In the genomic region with DNA sequence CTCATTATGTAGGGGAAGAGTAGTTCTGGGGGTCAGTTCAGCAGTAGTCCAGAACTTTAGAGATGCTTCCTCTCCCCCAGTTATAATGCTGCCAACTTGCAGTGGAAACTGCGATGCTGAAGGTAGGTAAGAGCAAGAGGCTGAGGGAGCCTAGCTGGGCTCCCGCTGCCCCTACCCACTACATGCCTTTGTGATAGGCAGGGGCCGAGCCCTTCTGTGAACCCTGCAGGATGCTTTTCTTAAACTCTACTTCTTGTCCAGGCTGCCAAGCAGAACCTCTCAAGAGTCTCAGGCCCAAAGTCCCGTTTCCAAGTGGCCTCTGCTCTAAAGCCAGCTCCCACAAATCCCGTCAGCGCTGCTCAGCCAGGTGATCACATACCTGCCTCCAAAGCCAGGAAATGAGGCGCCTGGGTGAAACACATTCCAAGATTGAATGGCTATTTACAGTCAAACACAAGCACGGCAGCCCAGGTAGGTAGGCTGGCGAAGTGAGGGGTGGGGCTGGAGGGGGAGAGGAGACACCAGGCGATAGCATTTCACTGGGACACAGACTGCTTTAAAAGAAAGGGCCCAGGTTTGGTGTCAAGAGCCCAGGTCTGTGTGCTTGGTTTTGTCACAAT, we compare ENCODE assay signal across 24 cellular contexts.
DNase-seq lines count a peak whose midpoint lies in the region; ATAC-seq and TF ChIP-seq lines count a peak whose summit lies in the region.
"Had no signal": no experiment of that assay in that cellular context is flagged by ENCODE, and none has a peak within 500 bp of the region (broad histone marks: within the 10 kb centered on the region; RNA-seq: fewer than 3 reads in every experiment).

No MANE protein-coding gene starts in this region.

- peak; percentile 89 to 94 for ATAC-seq in lower lobe of right lung
- no peak for ATAC-seq in activated CD4-positive, alpha-beta T cell treated with anti-CD3 and anti-CD28 coated beads for 36 hours
- no peak for ATAC-seq in HG02759 (IDR thresholded peaks at IDR 0.05; ENCODE audit: unreplicated experiment)
- ATAC-seq: A549; activated CD8-positive, alpha-beta memory T cell treated with anti-CD3 and anti-CD28 coated beads, Interleukin-2, amount 10 ng/mL, durations not matched to agents 7 days and 5 days; HepG2 had no signal

- no peaks in the 10 kb centered on the region for H3K27me3 ChIP-seq in lower lobe of right lung (ENCODE audit: low read depth)
- H3K27me3 ChIP-seq: MG63, vagina had no signal

- H3K27ac ChIP-seq in lower lobe of right lung, result no peak overlapping the region
- H3K27ac ChIP-seq: PC-9, vagina had no signal

- H3K4me3 Mint-ChIP-seq in type B pancreatic cell, result no peak overlapping the region
- H3K4me3 Mint-ChIP-seq in activated CD4-positive, alpha-beta T cell treated with anti-CD3 and anti-CD28 coated beads for 36 hours, result no peak overlapping the region
- H3K4me3 Mint-ChIP-seq: activated CD8-positive, alpha-beta memory T cell treated with anti-CD3 and anti-CD28 coated beads, Interleukin-2, amount 10 ng/mL, durations not matched to agents 7 days and 5 days; neural crest cell; stimulated activated naive CD8-positive, alpha-beta T cell treated with anti-CD3 and anti-CD28 coated beads, Interleukin-15, Interleukin-2, amounts not matched to agents 100 ng/mL and 50 ng/mL, for 24 hours had no signal

- CTCF ChIA-PET in activated CD4-positive, alpha-beta T cell treated with anti-CD3 and anti-CD28 coated beads for 36 hours (lab: Charles Lee), result interaction anchor here (0.7 kb wide), 1 partner anchor 1563 kb away, joined by 4 read pairs; no protein-coding TSS in a partner anchor

- H3K27me3 Mint-ChIP-seq in type B pancreatic cell, result no peaks in the 10 kb centered on the region
- peaks cover 10% of the 10 kb centered on the region for H3K27me3 Mint-ChIP-seq in activated CD4-positive, alpha-beta T cell treated with anti-CD3 and anti-CD28 coated beads for 36 hours
- H3K27me3 Mint-ChIP-seq: activated CD8-positive, alpha-beta memory T cell treated with anti-CD3 and anti-CD28 coated beads, Interleukin-2, amount 10 ng/mL, durations not matched to agents 7 days and 5 days had no signal

- no peak overlapping the region for H3K4me3 ChIP-seq in epithelial cell of esophagus (ENCODE audit: low read length)
- H3K4me3 ChIP-seq in lower lobe of right lung, result no peak overlapping the region
- H3K4me3 ChIP-seq: A549, MG63, PC-9, vagina had no signal

- no peaks in the 10 kb centered on the region for H3K4me1 ChIP-seq in lower lobe of right lung
- H3K4me1 ChIP-seq: vagina had no signal

- H3K9me3 Mint-ChIP-seq in type B pancreatic cell, result peaks cover 8% of the 10 kb centered on the region
- H3K9me3 Mint-ChIP-seq in activated CD4-positive, alpha-beta T cell treated with anti-CD3 and anti-CD28 coated beads for 36 hours (ENCODE audit: low read depth), result no peaks in the 10 kb centered on the region
- H3K9me3 Mint-ChIP-seq: stimulated activated naive CD8-positive, alpha-beta T cell treated with anti-CD3 and anti-CD28 coated beads, Interleukin-15, Interleukin-2, amounts not matched to agents 100 ng/mL and 50 ng/mL, for 24 hours had no signal

- POLR2A ChIA-PET in activated CD4-positive, alpha-beta T cell treated with anti-CD3 and anti-CD28 coated beads for 36 hours (lab: Charles Lee), result no interaction called here

- no peaks in the 10 kb centered on the region for H3K36me3 ChIP-seq in lower lobe of right lung
- H3K36me3 ChIP-seq: MG63, vagina had no signal

- peaks cover 18% of the 10 kb centered on the region for H3K4me1 Mint-ChIP-seq in type B pancreatic cell (ENCODE audit: unreplicated experiment)
- no peaks in the 10 kb centered on the region for H3K4me1 Mint-ChIP-seq in activated CD4-positive, alpha-beta T cell treated with anti-CD3 and anti-CD28 coated beads for 36 hours
- H3K4me1 Mint-ChIP-seq: activated CD8-positive, alpha-beta memory T cell treated with anti-CD3 and anti-CD28 coated beads, Interleukin-2, amount 10 ng/mL, durations not matched to agents 7 days and 5 days; neural crest cell had no signal

- DNase-seq in NCI-H748 (lab: John Stamatoyannopoulos, UW; ENCODE audit: unreplicated experiment), result peak; percentile 24
- no peak for DNase-seq in NCI-H748 treated with DMSO at 0.1 percent for 48 hours (lab: John Stamatoyannopoulos, UW)
- DNase-seq in epithelial cell of esophagus (ENCODE audit: low read depth), result peak; percentile 46
- peak; percentile 63 for DNase-seq in lower lobe of right lung
- no peak for DNase-seq in type B pancreatic cell (ENCODE audit: extremely low spot score, unreplicated experiment)
- DNase-seq in activated CD4-positive, alpha-beta T cell treated with anti-CD3 and anti-CD28 coated beads for 36 hours, result no peak
- no peak for DNase-seq in NCI-H2081 (lab: John Stamatoyannopoulos, UW)
- DNase-seq: activated CD4-positive, alpha-beta T cell treated with anti-CD3 and anti-CD28 coated beads for 1 hour; activated CD8-positive, alpha-beta memory T cell treated with anti-CD3 and anti-CD28 coated beads, Interleukin-2, amount 10 ng/mL, durations not matched to agents 7 days and 5 days; activated effector memory CD4-positive, alpha-beta T cell treated with anti-CD3 and anti-CD28 coated beads, Interleukin-2, amount 50 U/mL, for 16 hours; C1 segment of cervical spinal cord; DND-41; effector memory CD4-positive, alpha-beta T cell; MG63; NCI-H187; NCI-H526; SK-N-SH had no signal

- TF ChIP-seq CTCF in epithelial cell of esophagus (IDR thresholded peaks at IDR 0.05; ENCODE audit: insufficient read depth, low read depth, low read length, missing control alignments), result no peak
- TF ChIP-seq CTCF in lower lobe of right lung (IDR thresholded peaks at IDR 0.05), result no peak
- TF ChIP-seq CTCF in type B pancreatic cell (conservative IDR thresholded peaks at IDR 0.05), result no peak

- no peaks in the 10 kb centered on the region for H3K36me3 Mint-ChIP-seq in type B pancreatic cell
- H3K36me3 Mint-ChIP-seq in activated CD4-positive, alpha-beta T cell treated with anti-CD3 and anti-CD28 coated beads for 36 hours (ENCODE audit: low read depth), result no peaks in the 10 kb centered on the region
- H3K36me3 Mint-ChIP-seq: activated CD8-positive, alpha-beta memory T cell treated with anti-CD3 and anti-CD28 coated beads, Interleukin-2, amount 10 ng/mL, durations not matched to agents 7 days and 5 days had no signal

- intact Hi-C loops in lower lobe of right lung (cut with DNase I), result no loop called here
- intact Hi-C loops in activated CD4-positive, alpha-beta T cell treated with anti-CD3 and anti-CD28 coated beads for 36 hours (cut with DNase I, micrococcal nuclease), result no loop called here

- peak overlapping the region; percentile 65 for H3K27ac Mint-ChIP-seq in type B pancreatic cell
- no peak overlapping the region for H3K27ac Mint-ChIP-seq in activated CD4-positive, alpha-beta T cell treated with anti-CD3 and anti-CD28 coated beads for 36 hours
- H3K27ac Mint-ChIP-seq: activated CD8-positive, alpha-beta memory T cell treated with anti-CD3 and anti-CD28 coated beads, Interleukin-2, amount 10 ng/mL, durations not matched to agents 7 days and 5 days; stimulated activated naive CD8-positive, alpha-beta T cell treated with anti-CD3 and anti-CD28 coated beads, Interleukin-15, Interleukin-2, amounts not matched to agents 100 ng/mL and 50 ng/mL, for 24 hours had no signal

- no peaks in the 10 kb centered on the region for H3K9me3 ChIP-seq in lower lobe of right lung
- H3K9me3 ChIP-seq: A549, MG63, SK-N-SH, vagina had no signal

Comparison
In these comparisons a context has a peak if more than half of its experiments do, and no peak if none do; other contexts are left out.
1. DNase-seq: peak in NCI-H748 (single experiment), epithelial cell of esophagus (single experiment) and lower lobe of right lung (single experiment); none in NCI-H748 treated with DMSO at 0.1 percent for 48 hours (single experiment), type B pancreatic cell (single experiment), activated CD4-positive, alpha-beta T cell treated with anti-CD3 and anti-CD28 coated beads for 36 hours (single experiment) and NCI-H2081 (0 of 2).
2. ATAC-seq: peak in lower lobe of right lung (2 of 2); none in activated CD4-positive, alpha-beta T cell treated with anti-CD3 and anti-CD28 coated beads for 36 hours (single experiment) and HG02759 (single experiment).